ENCODE assay signal across 8 cellular contexts in genomic region chr6:33213166-33213988, GRCh38. TPM values are rescaled to one million over a fixed set of nuclear protein-coding genes. Genes with fewer than 3 reads are reported as not detected.
DNase-seq lines count a peak whose midpoint lies in the region; FAIRE-seq and TF ChIP-seq lines count a peak whose summit lies in the region.

No MANE protein-coding gene starts in this region.

- H3K36me3 Mint-ChIP-seq in activated T-helper 1 cell treated with anti-CD3 and anti-CD28 coated beads, Interleukin-12 subunit alpha, Interleukin-12 subunit beta, Interleukin-2, Interleukin-4 antibody, amounts not matched to agents 30 ng/mL and 10 ng/mL and 1 ng/mL, durations not matched to agents 14 hours and 24 hours and 36 hours (ENCODE audit: low read depth): peaks cover 26% of the 10 kb centered on the region

- peaks cover 23% of the 10 kb centered on the region for H3K36me3 ChIP-seq in left ventricle myocardium inferior
- H3K36me3 ChIP-seq in sigmoid colon: peaks cover 4 to 26% (median 6%) of the 10 kb centered on the region in 4 donors

- WGBS in sigmoid colon, 2 donors: 1% methylated on average over 43 of the region's 43 CpGs

- peak overlapping the region; percentile 66 for H3K4me3 Mint-ChIP-seq in activated T-helper 1 cell treated with anti-CD3 and anti-CD28 coated beads, Interleukin-12 subunit alpha, Interleukin-12 subunit beta, Interleukin-2, Interleukin-4 antibody, amounts not matched to agents 30 ng/mL and 10 ng/mL and 1 ng/mL, durations not matched to agents 14 hours and 24 hours and 36 hours

- H3K27me3 Mint-ChIP-seq in activated T-helper 1 cell treated with anti-CD3 and anti-CD28 coated beads, Interleukin-12 subunit alpha, Interleukin-12 subunit beta, Interleukin-2, Interleukin-4 antibody, amounts not matched to agents 30 ng/mL and 10 ng/mL and 1 ng/mL, durations not matched to agents 14 hours and 24 hours and 36 hours (ENCODE audit: insufficient read depth): peaks cover 39% of the 10 kb centered on the region

- TF ChIP-seq POLR2A in GM12892 (IDR thresholded peaks at IDR 0.05; ENCODE audit: low read depth, low read length) (peak; percentile 45; the same call in 1 of the 2 replicates), sigmoid colon (IDR thresholded peaks at IDR 0.05) (no peak)

- H3K9me3 Mint-ChIP-seq in activated T-helper 1 cell treated with anti-CD3 and anti-CD28 coated beads, Interleukin-12 subunit alpha, Interleukin-12 subunit beta, Interleukin-2, Interleukin-4 antibody, amounts not matched to agents 30 ng/mL and 10 ng/mL and 1 ng/mL, durations not matched to agents 14 hours and 24 hours and 36 hours: no peaks in the 10 kb centered on the region

- 0 out of 2 replicates have a peak overlapping the region, but pooled peaks have one; percentile 20 for H3K27ac ChIP-seq in 22Rv1
- peak overlapping the region; percentile 68 for H3K27ac ChIP-seq in left ventricle myocardium inferior (replicated peaks)
- peak overlapping the region in 3 of 4 donors; percentile 41 to 63 (median 57) for H3K27ac ChIP-seq in sigmoid colon

- H3K4me1 Mint-ChIP-seq in activated T-helper 1 cell treated with anti-CD3 and anti-CD28 coated beads, Interleukin-12 subunit alpha, Interleukin-12 subunit beta, Interleukin-2, Interleukin-4 antibody, amounts not matched to agents 30 ng/mL and 10 ng/mL and 1 ng/mL, durations not matched to agents 14 hours and 24 hours and 36 hours (ENCODE audit: low read depth): peaks cover 34% of the 10 kb centered on the region

- H3K4me3 ChIP-seq in left ventricle myocardium inferior (peak overlapping the region; percentile 75), sigmoid colon (peak overlapping the region; percentile 22 to 55 (median 48))

- H3K4me1 ChIP-seq in left ventricle myocardium inferior (peaks cover 31% of the 10 kb centered on the region), sigmoid colon (peaks cover 0 to 27% (median 21%) of the 10 kb centered on the region in 4 donors)

- intact Hi-C loops in activated T-helper 1 cell treated with anti-CD3 and anti-CD28 coated beads, Interleukin-12 subunit alpha, Interleukin-12 subunit beta, Interleukin-2, Interleukin-4 antibody, amounts not matched to agents 30 ng/mL and 10 ng/mL and 1 ng/mL, durations not matched to agents 14 hours and 24 hours and 36 hours (cut with micrococcal nuclease): no loop called here
- intact Hi-C loops in left ventricle myocardium inferior (cut with micrococcal nuclease) (no loop called here), sigmoid colon (cut with DNase I) (no loop called here)

- H3K27ac Mint-ChIP-seq in activated T-helper 1 cell treated with anti-CD3 and anti-CD28 coated beads, Interleukin-12 subunit alpha, Interleukin-12 subunit beta, Interleukin-2, Interleukin-4 antibody, amounts not matched to agents 30 ng/mL and 10 ng/mL and 1 ng/mL, durations not matched to agents 14 hours and 24 hours and 36 hours: no peak overlapping the region

- H3K9me3 ChIP-seq in left ventricle myocardium inferior (replicated peaks) (no peaks in the 10 kb centered on the region), sigmoid colon (no peaks in the 10 kb centered on the region)

- no peak for FAIRE-seq in GM12892 (lab: Jason Lieb, UNC)

- H3K27me3 ChIP-seq in left ventricle myocardium inferior (ENCODE audit: low read depth) (no peaks in the 10 kb centered on the region), sigmoid colon (no peaks in the 10 kb centered on the region)

- peak; percentile 40 for DNase-seq in GM12892 (ENCODE audit: insufficient read length)
- DNase-seq in activated T-helper 1 cell treated with anti-CD3 and anti-CD28 coated beads, Interleukin-12 subunit alpha, Interleukin-12 subunit beta, Interleukin-2, Interleukin-4 antibody, amounts not matched to agents 30 ng/mL and 10 ng/mL and 1 ng/mL, durations not matched to agents 14 hours and 24 hours and 36 hours (ENCODE audit: low spot score): no peak
- no peak for DNase-seq in left ventricle myocardium inferior
- no peak for DNase-seq in sigmoid colon
- DNase-seq in SHP77 (lab: John Stamatoyannopoulos, UW): no peak
- no peak for DNase-seq in T-helper 9 cell
- no peak for DNase-seq in Ammon's horn (ENCODE audit: low spot score)

- TF ChIP-seq EP300 in sigmoid colon (IDR thresholded peaks at IDR 0.05): no peak

- no peak for TF ChIP-seq CTCF in 22Rv1 (IDR thresholded peaks at IDR 0.05)
- no peak for TF ChIP-seq CTCF in left ventricle myocardium inferior (IDR thresholded peaks at IDR 0.05; ENCODE audit: borderline replicate concordance)
- TF ChIP-seq CTCF in sigmoid colon (IDR thresholded peaks at IDR 0.05): no peak

RNA-seq across cellular contexts. Expression of gene RING1, which starts 5.1 kb away (rescaled TPM):
- 19.7 TPM for polyA plus RNA-seq in GM12892 (2012; ENCODE audit: missing spikeins)
- total RNA-seq in activated T-helper 1 cell treated with anti-CD3 and anti-CD28 coated beads, Interleukin-12 subunit alpha, Interleukin-12 subunit beta, Interleukin-2, Interleukin-4 antibody, amounts not matched to agents 30 ng/mL and 10 ng/mL and 1 ng/mL, durations not matched to agents 14 hours and 24 hours and 36 hours: 50.7 and 53.4 TPM in 2 replicates
- total RNA-seq in left ventricle myocardium inferior: 28.4 TPM
- 10 to 100 TPM; 13.2 to 18.1 (median 17.1) TPM for total RNA-seq in sigmoid colon
- polyA plus RNA-seq in sigmoid colon: 10 to 100 TPM; 27.7 to 36.0 (median 32.7) TPM

RNA-seq across cellular contexts. Expression of gene HSD17B8, which starts 8.9 kb away (rescaled TPM):
- polyA plus RNA-seq in GM12892 (2012; ENCODE audit: missing spikeins): 17.4 TPM
- total RNA-seq in activated T-helper 1 cell treated with anti-CD3 and anti-CD28 coated beads, Interleukin-12 subunit alpha, Interleukin-12 subunit beta, Interleukin-2, Interleukin-4 antibody, amounts not matched to agents 30 ng/mL and 10 ng/mL and 1 ng/mL, durations not matched to agents 14 hours and 24 hours and 36 hours: 14.8 and 15.2 TPM in 2 replicates
- 18.2 TPM for total RNA-seq in left ventricle myocardium inferior
- total RNA-seq in sigmoid colon: 10 to 100 TPM in 3 of 4 donors, not detected in 1; 17.3 to 19.0 (median 18.9) TPM
- 10 to 100 TPM; 18.6 to 27.3 (median 21.3) TPM for polyA plus RNA-seq in sigmoid colon

RNA-seq across cellular contexts. Expression of gene SLC39A7, which starts 12.7 kb away (rescaled TPM):
- 34.0 TPM for polyA plus RNA-seq in GM12892 (2012; ENCODE audit: missing spikeins)
- 67.1 and 68.8 TPM in 2 replicates for total RNA-seq in activated T-helper 1 cell treated with anti-CD3 and anti-CD28 coated beads, Interleukin-12 subunit alpha, Interleukin-12 subunit beta, Interleukin-2, Interleukin-4 antibody, amounts not matched to agents 30 ng/mL and 10 ng/mL and 1 ng/mL, durations not matched to agents 14 hours and 24 hours and 36 hours
- total RNA-seq in left ventricle myocardium inferior: 50.5 TPM
- 10 to 100 TPM; 48.7 to 52.1 (median 49.8) TPM for total RNA-seq in sigmoid colon
- polyA plus RNA-seq in sigmoid colon: 100 to 1,000 TPM in 1 of 3 donors, 10 to 100 TPM in 2; 31.2 to 189 (median 31.2) TPM

RNA-seq across cellular contexts. Expression of gene RXRB, which starts 12.9 kb away (rescaled TPM):
- polyA plus RNA-seq in GM12892 (2012; ENCODE audit: missing spikeins): 22.8 TPM
- total RNA-seq in activated T-helper 1 cell treated with anti-CD3 and anti-CD28 coated beads, Interleukin-12 subunit alpha, Interleukin-12 subunit beta, Interleukin-2, Interleukin-4 antibody, amounts not matched to agents 30 ng/mL and 10 ng/mL and 1 ng/mL, durations not matched to agents 14 hours and 24 hours and 36 hours: 46.6 and 47.4 TPM in 2 replicates
- total RNA-seq in left ventricle myocardium inferior (40.3 TPM), sigmoid colon (10 to 100 TPM; 27.8 to 32.4 (median 30.4) TPM)
- polyA plus RNA-seq in sigmoid colon: 10 to 100 TPM; 15.6 to 33.2 (median 16.2) TPM

RNA-seq across cellular contexts. Expression of gene COL11A2, which starts 21.1 kb away (rescaled TPM):
- 0.83 TPM for polyA plus RNA-seq in GM12892 (2012; ENCODE audit: missing spikeins)
- 0.61 and 0.65 TPM in 2 replicates for total RNA-seq in activated T-helper 1 cell treated with anti-CD3 and anti-CD28 coated beads, Interleukin-12 subunit alpha, Interleukin-12 subunit beta, Interleukin-2, Interleukin-4 antibody, amounts not matched to agents 30 ng/mL and 10 ng/mL and 1 ng/mL, durations not matched to agents 14 hours and 24 hours and 36 hours
- total RNA-seq in left ventricle myocardium inferior: 1.3 TPM
- 1 to 10 TPM in 1 of 4 donors, under 1 TPM in 2, not detected in 1; 0.16 to 1.4 (median 0.41) TPM for total RNA-seq in sigmoid colon
- polyA plus RNA-seq in sigmoid colon: under 1 TPM in 1 of 3 donors, not detected in 2; 0.60 TPM
